ENCODE assay signal across 8 cellular contexts in the genomic region with DNA sequence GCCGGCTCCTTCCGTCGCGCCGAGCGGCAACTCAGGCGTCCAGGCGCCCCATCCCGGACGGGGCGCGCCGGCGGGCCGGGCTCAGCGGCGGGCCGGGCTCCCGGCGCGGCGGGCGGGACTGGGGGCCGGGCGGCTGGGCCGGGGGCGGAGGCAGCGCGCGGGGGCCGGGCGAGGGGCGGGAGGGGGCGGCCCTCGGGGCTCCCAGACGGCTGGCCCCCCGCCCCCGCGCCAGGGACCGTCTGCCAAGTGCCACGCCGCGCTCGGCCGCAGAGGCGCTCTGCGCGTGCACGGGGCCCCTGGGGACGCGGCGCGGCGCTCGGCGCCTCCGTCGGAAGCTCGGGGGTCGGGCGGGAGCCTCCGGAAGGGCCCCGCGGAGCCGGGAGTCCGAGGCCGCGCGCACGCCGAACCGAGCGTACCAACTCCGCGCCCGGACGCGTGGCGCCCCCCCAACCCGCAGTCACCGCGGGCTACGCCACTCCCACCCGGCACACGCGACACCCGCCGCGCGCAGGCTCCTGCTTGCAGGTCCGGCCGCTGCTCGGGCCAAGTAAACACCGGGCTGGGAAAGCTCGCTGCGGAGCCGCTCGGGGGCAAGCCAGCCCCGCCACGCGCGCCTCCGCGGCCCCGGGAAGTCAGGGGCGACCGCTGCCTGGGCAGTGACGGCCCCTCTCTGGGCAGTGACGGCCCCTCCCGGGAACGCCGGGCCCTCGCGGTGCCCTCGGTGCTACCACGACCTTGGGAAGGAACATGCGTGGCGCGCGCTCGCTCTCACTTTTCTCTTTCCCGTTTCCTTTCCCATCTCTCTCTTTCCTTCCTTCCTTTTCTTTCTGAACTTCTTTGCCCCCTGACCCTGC. TPM values are rescaled to one million over a fixed set of nuclear protein-coding genes. Genes with fewer than 3 reads are reported as not detected.
DNase-seq lines count a peak whose midpoint lies in the region; ATAC-seq and TF ChIP-seq lines count a peak whose summit lies in the region.

A gene with protein sequence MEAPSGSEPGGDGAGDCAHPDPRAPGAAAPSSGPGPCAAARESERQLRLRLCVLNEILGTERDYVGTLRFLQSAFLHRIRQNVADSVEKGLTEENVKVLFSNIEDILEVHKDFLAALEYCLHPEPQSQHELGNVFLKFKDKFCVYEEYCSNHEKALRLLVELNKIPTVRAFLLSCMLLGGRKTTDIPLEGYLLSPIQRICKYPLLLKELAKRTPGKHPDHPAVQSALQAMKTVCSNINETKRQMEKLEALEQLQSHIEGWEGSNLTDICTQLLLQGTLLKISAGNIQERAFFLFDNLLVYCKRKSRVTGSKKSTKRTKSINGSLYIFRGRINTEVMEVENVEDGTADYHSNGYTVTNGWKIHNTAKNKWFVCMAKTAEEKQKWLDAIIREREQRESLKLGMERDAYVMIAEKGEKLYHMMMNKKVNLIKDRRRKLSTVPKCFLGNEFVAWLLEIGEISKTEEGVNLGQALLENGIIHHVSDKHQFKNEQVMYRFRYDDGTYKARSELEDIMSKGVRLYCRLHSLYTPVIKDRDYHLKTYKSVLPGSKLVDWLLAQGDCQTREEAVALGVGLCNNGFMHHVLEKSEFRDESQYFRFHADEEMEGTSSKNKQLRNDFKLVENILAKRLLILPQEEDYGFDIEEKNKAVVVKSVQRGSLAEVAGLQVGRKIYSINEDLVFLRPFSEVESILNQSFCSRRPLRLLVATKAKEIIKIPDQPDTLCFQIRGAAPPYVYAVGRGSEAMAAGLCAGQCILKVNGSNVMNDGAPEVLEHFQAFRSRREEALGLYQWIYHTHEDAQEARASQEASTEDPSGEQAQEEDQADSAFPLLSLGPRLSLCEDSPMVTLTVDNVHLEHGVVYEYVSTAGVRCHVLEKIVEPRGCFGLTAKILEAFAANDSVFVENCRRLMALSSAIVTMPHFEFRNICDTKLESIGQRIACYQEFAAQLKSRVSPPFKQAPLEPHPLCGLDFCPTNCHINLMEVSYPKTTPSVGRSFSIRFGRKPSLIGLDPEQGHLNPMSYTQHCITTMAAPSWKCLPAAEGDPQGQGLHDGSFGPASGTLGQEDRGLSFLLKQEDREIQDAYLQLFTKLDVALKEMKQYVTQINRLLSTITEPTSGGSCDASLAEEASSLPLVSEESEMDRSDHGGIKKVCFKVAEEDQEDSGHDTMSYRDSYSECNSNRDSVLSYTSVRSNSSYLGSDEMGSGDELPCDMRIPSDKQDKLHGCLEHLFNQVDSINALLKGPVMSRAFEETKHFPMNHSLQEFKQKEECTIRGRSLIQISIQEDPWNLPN (N-terminal part only) (minus strand): TSS at position 120 of the 854 bp plus-strand sequence. CDS start 139 bp downstream, outside the sequence.

- peak within 1 kb of the TSS; percentile 74 to 82 for H3K4me3 ChIP-seq in Panc1 (ENCODE audit: low read depth in 2 of 2, low read length in 2 of 2)
- peak within 1 kb of the TSS; percentile 85 for H3K4me3 ChIP-seq in fibroblast of the aortic adventitia (ENCODE audit: low read depth, low read length)

- H3K9me3 Mint-ChIP-seq in activated T-helper 17 cell treated with anti-CD3 and anti-CD28 coated beads, Interleukin-2, amount 50 U/mL, for 72 hours = no peaks in the 10 kb centered on the region
- H3K9me3 Mint-ChIP-seq in nephron progenitor cell = no peaks in the 10 kb centered on the region

- CTCF ChIA-PET in Panc1 (lab: Charles Lee) = interaction anchor here (0.7 kb wide), 1 partner anchor 77 kb away, joined by 3 read pairs; no protein-coding TSS in a partner anchor

- peak within 1 kb of the TSS; percentile 85 for H3K4me3 Mint-ChIP-seq in activated T-helper 17 cell treated with anti-CD3 and anti-CD28 coated beads, Interleukin-2, amount 50 U/mL, for 72 hours
- peak within 1 kb of the TSS; percentile 95 for H3K4me3 Mint-ChIP-seq in nephron progenitor cell

- peaks cover 17% of the 10 kb centered on the region for H3K4me1 Mint-ChIP-seq in activated T-helper 17 cell treated with anti-CD3 and anti-CD28 coated beads, Interleukin-2, amount 50 U/mL, for 72 hours
- H3K4me1 Mint-ChIP-seq in nephron progenitor cell = peaks cover 63% of the 10 kb centered on the region

- DNase-seq in AG09319 (ENCODE audit: extremely low read depth, low read depth) = peak; percentile 54
- no peak for DNase-seq in Panc1 (ENCODE audit: low read depth, low spot score)
- DNase-seq in fibroblast of the aortic adventitia (ENCODE audit: low read depth) = peak; percentile 69
- DNase-seq in nephron progenitor cell = peak; percentile 87
- DNase-seq in stimulated activated naive CD8-positive, alpha-beta T cell treated with anti-CD3 and anti-CD28 coated beads, Interleukin-15, Interleukin-2, amounts not matched to agents 100 U/mL and 50 U/mL, for 24 hours = peak; percentile 90

- peaks cover 59% of the 10 kb centered on the region for H3K4me1 ChIP-seq in Panc1 (ENCODE audit: control insufficient read depth, insufficient read depth, low read length)

- ATAC-seq in HG03354 (IDR thresholded peaks at IDR 0.05; ENCODE audit: poor library complexity, severe bottlenecking, unreplicated experiment) = peak; percentile 49
- ATAC-seq in Panc1 = peak; percentile 81
- ATAC-seq in activated T-helper 17 cell treated with anti-CD3 and anti-CD28 coated beads, Interleukin-2, amount 50 U/mL, for 72 hours (replicated peaks) = peak; percentile 11
- ATAC-seq in stimulated activated naive CD8-positive, alpha-beta T cell treated with anti-CD3 and anti-CD28 coated beads, Interleukin-15, Interleukin-2, amounts not matched to agents 100 U/mL and 50 U/mL, for 24 hours = peak; percentile 50

- TF ChIP-seq CTCF in AG09319 (IDR thresholded peaks at IDR 0.05; ENCODE audit: low read depth, low read length) (no peak), Panc1 (IDR thresholded peaks at IDR 0.05) (no peak; the same call in 1 of the 2 replicates), fibroblast of the aortic adventitia (IDR thresholded peaks at IDR 0.05; ENCODE audit: insufficient read depth, low read length) (no peak), nephron progenitor cell (IDR thresholded peaks at IDR 0.05) (no peak)

- H3K27me3 ChIP-seq in Panc1 (ENCODE audit: control insufficient read depth, insufficient read depth, low read length) = no peaks in the 10 kb centered on the region

- in situ Hi-C loops in GM18951 (cut with MboI; ENCODE audit: low sequenced_read_pairs, unreplicated experiment) = no loop called here
- in situ Hi-C loops in Panc1 (cut with HindIII; ENCODE audit: low pct_unique_long_range_greater_than_20kb, low sequenced_read_pairs) = no loop called here

- peaks cover 48% of the 10 kb centered on the region for H3K36me3 Mint-ChIP-seq in activated T-helper 17 cell treated with anti-CD3 and anti-CD28 coated beads, Interleukin-2, amount 50 U/mL, for 72 hours (ENCODE audit: low read depth)
- no peaks in the 10 kb centered on the region for H3K36me3 Mint-ChIP-seq in nephron progenitor cell (ENCODE audit: low read depth)

- H3K27me3 Mint-ChIP-seq in activated T-helper 17 cell treated with anti-CD3 and anti-CD28 coated beads, Interleukin-2, amount 50 U/mL, for 72 hours = no peaks in the 10 kb centered on the region
- peaks cover 10% of the 10 kb centered on the region for H3K27me3 Mint-ChIP-seq in nephron progenitor cell (ENCODE audit: low read depth, poor library complexity)

- no peaks in the 10 kb centered on the region for H3K36me3 ChIP-seq in Panc1 (ENCODE audit: control insufficient read depth, insufficient read depth, low read length)

- intact Hi-C loops in Panc1 (cut with micrococcal nuclease; ENCODE audit: unreplicated experiment) = loop anchor here (5.0 to 10.0 kb wide), 2 partner anchors 77 to 171 kb away; no protein-coding TSS in a partner anchor

- POLR2A ChIA-PET in Panc1 (lab: Charles Lee) = no interaction called here

- no peaks in the 10 kb centered on the region for H3K9me3 ChIP-seq in Panc1 (ENCODE audit: control insufficient read depth, insufficient read depth, low read depth, low read length)

- no TSS peak for BruUV-seq in Panc1 (replicated peaks; lab: Mats Ljungman, UMichigan)

- peak; percentile 62 for TF ChIP-seq POLR2A in GM18951 (IDR thresholded peaks at IDR 0.05; ENCODE audit: extremely low read depth, insufficient read depth, insufficient read length)

- peak within 1 kb of the TSS; percentile 94 for H3K27ac Mint-ChIP-seq in activated T-helper 17 cell treated with anti-CD3 and anti-CD28 coated beads, Interleukin-2, amount 50 U/mL, for 72 hours
- H3K27ac Mint-ChIP-seq in nephron progenitor cell = peak within 1 kb of the TSS; percentile 88

- H3K27ac ChIP-seq in Panc1 (ENCODE audit: low read length) = peak within 1 kb of the TSS; percentile 81

RNA-seq across cellular contexts. Expression of the gene that starts here (rescaled TPM):
- total RNA-seq in Panc1 (2021; ENCODE audit: unreplicated experiment) = 20.0 TPM
- 18.5 TPM for polyA plus RNA-seq in Panc1 (2012; ENCODE audit: insufficient read length)
- 100 to 1,000 TPM in 1 of 2 donors, 10 to 100 TPM in 1; 96.1 to 111 TPM for total RNA-seq in activated T-helper 17 cell treated with anti-CD3 and anti-CD28 coated beads, Interleukin-2, amount 50 U/mL, for 72 hours
- 3.5 and 13.0 TPM in 2 replicates for total RNA-seq in fibroblast of the aortic adventitia (ENCODE audit: low replicate concordance)

Comparison
In these comparisons a context has a peak if more than half of its experiments do, and no peak if none do; other contexts are left out.
1. ATAC-seq: peak in every context shown above with its lines; median percentile 81 in Panc1; 50 in stimulated activated naive CD8-positive, alpha-beta T cell treated with anti-CD3 and anti-CD28 coated beads, Interleukin-15, Interleukin-2, amounts not matched to agents 100 U/mL and 50 U/mL, for 24 hours; 49 in HG03354; 11 in activated T-helper 17 cell treated with anti-CD3 and anti-CD28 coated beads, Interleukin-2, amount 50 U/mL, for 72 hours.